Comparison of ENCODE assay signal across 1 cellular context in genomic region chr12:101707131-101707782, GRCh38.
TF ChIP-seq lines count a peak whose summit lies in the region.

No MANE protein-coding gene starts in this region.

TF ChIP-seq in K562, 482 proteins besides CTCF, POLR2A, EP300 and RAD21 (continued from another document):
- TF ChIP-seq, protein P1, sequence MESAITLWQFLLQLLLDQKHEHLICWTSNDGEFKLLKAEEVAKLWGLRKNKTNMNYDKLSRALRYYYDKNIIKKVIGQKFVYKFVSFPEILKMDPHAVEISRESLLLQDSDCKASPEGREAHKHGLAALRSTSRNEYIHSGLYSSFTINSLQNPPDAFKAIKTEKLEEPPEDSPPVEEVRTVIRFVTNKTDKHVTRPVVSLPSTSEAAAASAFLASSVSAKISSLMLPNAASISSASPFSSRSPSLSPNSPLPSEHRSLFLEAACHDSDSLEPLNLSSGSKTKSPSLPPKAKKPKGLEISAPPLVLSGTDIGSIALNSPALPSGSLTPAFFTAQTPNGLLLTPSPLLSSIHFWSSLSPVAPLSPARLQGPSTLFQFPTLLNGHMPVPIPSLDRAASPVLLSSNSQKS (CRISPR knock-in tag; IDR thresholded peaks at IDR 0.05) = no peak
- TF ChIP-seq RBM25 (IDR thresholded peaks at IDR 0.05; ENCODE audit: low read depth, low read length, severe bottlenecking) (no peak), FOXK2 (conservative IDR thresholded peaks at IDR 0.05 in 1 of 2, IDR thresholded peaks at IDR 0.05 in 1 of 2; ENCODE audit: low read depth in 2 of 2) (peak; percentile 80 to 86), ELF1 (tag; IDR thresholded peaks at IDR 0.05) (no peak), HDAC1 (IDR thresholded peaks at IDR 0.05) (peak in 1 of 2 experiments; percentile 69; a peak in 2 of 4 replicates), E2F3 (CRISPR knock-in tag; IDR thresholded peaks at IDR 0.05) (no peak), ZBTB2 (IDR thresholded peaks at IDR 0.05) (peak; percentile 48; the same call in 1 of the 2 replicates), FOXP1 (CRISPR knock-in tag; IDR thresholded peaks at IDR 0.05) (no peak), ARHGAP35 (IDR thresholded peaks at IDR 0.05; ENCODE audit: partially characterized antibody) (no peak), PRPF4 (IDR thresholded peaks at IDR 0.05; ENCODE audit: insufficient read depth, low read depth, low read length, poor library complexity, severe bottlenecking) (no peak), ZMIZ1 (IDR thresholded peaks at IDR 0.05; ENCODE audit: low read depth in 2 of 2, low read length in 2 of 2) (no peak), XRCC3 (IDR thresholded peaks at IDR 0.05) (no peak), CEBPG (CRISPR knock-in tag; IDR thresholded peaks at IDR 0.05) (no peak), CEBPG (tag; conservative IDR thresholded peaks at IDR 0.05 in 1 of 2, IDR thresholded peaks at IDR 0.05 in 1 of 2) (no peak), ZNF507 (tag; conservative IDR thresholded peaks at IDR 0.05) (no peak), SLC30A9 (CRISPR knock-in tag; IDR thresholded peaks at IDR 0.05) (no peak), THRA (IDR thresholded peaks at IDR 0.05) (no peak), SMARCC2 (IDR thresholded peaks at IDR 0.05; ENCODE audit: low read depth) (peak; percentile 47; the same call in 1 of the 2 replicates), PYGO2 (tag; IDR thresholded peaks at IDR 0.05) (no peak), BDP1 (IDR thresholded peaks at IDR 0.05; ENCODE audit: insufficient read depth, insufficient read length) (no peak), BRF1 (IDR thresholded peaks at IDR 0.05; ENCODE audit: borderline replicate concordance, extremely low read depth, insufficient read length) (no peak), ZNF764 (CRISPR knock-in tag; IDR thresholded peaks at IDR 0.05; ENCODE audit: low read depth) (no peak), NR1H2 (CRISPR knock-in tag; IDR thresholded peaks at IDR 0.05) (no peak), SMAD1 (IDR thresholded peaks at IDR 0.05; ENCODE audit: low read depth, low read length, partially characterized antibody) (no peak), SMARCB1 (IDR thresholded peaks at IDR 0.05; ENCODE audit: insufficient read length, low read depth) (no peak), ZNF263 (CRISPR knock-in tag; IDR thresholded peaks at IDR 0.05; ENCODE audit: borderline replicate concordance) (peak; percentile 86; the same call in 1 of the 2 replicates), U2AF1 (optimal IDR thresholded peaks at IDR 0.05; ENCODE audit: low read depth, low read length) (no peak), TAF1 (IDR thresholded peaks at IDR 0.05; ENCODE audit: control insufficient read depth, extremely low read depth, insufficient read depth, low read length, severe bottlenecking) (no peak), CREM (IDR thresholded peaks at IDR 0.05; ENCODE audit: low read depth) (peak; percentile 26; the same call in 1 of the 2 replicates), FOXK1 (CRISPR knock-in tag; IDR thresholded peaks at IDR 0.05; ENCODE audit: borderline replicate concordance) (no peak), ZNF766 (CRISPR knock-in tag; conservative IDR thresholded peaks at IDR 0.05) (no peak), CAMTA2 (CRISPR knock-in tag; conservative IDR thresholded peaks at IDR 0.05) (no peak), ESRRA (IDR thresholded peaks at IDR 0.05; ENCODE audit: borderline replicate concordance, low read depth) (peak; percentile 44; the same call in 1 of the 2 replicates), RBM22 (IDR thresholded peaks at IDR 0.05; ENCODE audit: low read depth, low read length, poor library complexity, severe bottlenecking) (no peak), ZBED1 (IDR thresholded peaks at IDR 0.05) (no peak), PRMT5 (CRISPR knock-in tag; IDR thresholded peaks at IDR 0.05) (no peak), HINFP (tag; conservative IDR thresholded peaks at IDR 0.05; ENCODE audit: low read depth) (no peak), CXXC5 (CRISPR knock-in tag; IDR thresholded peaks at IDR 0.05) (no peak), BRD4 (IDR thresholded peaks at IDR 0.05) (no peak), MTA1 (IDR thresholded peaks at IDR 0.05; ENCODE audit: borderline replicate concordance) (0 out of 2 replicates have a peak, but pooled peaks have one; percentile 52)
- TF ChIP-seq, protein P2, sequence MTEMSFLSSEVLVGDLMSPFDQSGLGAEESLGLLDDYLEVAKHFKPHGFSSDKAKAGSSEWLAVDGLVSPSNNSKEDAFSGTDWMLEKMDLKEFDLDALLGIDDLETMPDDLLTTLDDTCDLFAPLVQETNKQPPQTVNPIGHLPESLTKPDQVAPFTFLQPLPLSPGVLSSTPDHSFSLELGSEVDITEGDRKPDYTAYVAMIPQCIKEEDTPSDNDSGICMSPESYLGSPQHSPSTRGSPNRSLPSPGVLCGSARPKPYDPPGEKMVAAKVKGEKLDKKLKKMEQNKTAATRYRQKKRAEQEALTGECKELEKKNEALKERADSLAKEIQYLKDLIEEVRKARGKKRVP (CRISPR knock-in tag; IDR thresholded peaks at IDR 0.05) = no peak
- TF ChIP-seq, protein P3, sequence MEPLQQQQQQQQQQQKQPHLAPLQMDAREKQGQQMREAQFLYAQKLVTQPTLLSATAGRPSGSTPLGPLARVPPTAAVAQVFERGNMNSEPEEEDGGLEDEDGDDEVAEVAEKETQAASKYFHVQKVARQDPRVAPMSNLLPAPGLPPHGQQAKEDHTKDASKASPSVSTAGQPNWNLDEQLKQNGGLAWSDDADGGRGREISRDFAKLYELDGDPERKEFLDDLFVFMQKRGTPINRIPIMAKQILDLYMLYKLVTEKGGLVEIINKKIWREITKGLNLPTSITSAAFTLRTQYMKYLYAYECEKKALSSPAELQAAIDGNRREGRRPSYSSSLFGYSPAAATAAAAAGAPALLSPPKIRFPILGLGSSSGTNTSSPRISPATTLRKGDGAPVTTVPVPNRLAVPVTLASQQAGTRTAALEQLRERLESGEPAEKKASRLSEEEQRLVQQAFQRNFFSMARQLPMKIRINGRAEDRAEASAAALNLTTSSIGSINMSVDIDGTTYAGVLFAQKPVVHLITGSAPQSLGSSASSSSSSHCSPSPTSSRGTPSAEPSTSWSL (CRISPR knock-in tag; IDR thresholded peaks at IDR 0.05; ENCODE audit: borderline replicate concordance) = no peak
- TF ChIP-seq, protein P4, sequence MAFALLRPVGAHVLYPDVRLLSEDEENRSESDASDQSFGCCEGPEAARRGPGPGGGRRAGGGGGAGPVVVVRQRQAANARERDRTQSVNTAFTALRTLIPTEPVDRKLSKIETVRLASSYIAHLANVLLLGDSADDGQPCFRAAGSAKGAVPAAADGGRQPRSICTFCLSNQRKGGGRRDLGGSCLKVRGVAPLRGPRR (CRISPR knock-in tag; IDR thresholded peaks at IDR 0.05) = no peak
- TF ChIP-seq, protein P5, sequence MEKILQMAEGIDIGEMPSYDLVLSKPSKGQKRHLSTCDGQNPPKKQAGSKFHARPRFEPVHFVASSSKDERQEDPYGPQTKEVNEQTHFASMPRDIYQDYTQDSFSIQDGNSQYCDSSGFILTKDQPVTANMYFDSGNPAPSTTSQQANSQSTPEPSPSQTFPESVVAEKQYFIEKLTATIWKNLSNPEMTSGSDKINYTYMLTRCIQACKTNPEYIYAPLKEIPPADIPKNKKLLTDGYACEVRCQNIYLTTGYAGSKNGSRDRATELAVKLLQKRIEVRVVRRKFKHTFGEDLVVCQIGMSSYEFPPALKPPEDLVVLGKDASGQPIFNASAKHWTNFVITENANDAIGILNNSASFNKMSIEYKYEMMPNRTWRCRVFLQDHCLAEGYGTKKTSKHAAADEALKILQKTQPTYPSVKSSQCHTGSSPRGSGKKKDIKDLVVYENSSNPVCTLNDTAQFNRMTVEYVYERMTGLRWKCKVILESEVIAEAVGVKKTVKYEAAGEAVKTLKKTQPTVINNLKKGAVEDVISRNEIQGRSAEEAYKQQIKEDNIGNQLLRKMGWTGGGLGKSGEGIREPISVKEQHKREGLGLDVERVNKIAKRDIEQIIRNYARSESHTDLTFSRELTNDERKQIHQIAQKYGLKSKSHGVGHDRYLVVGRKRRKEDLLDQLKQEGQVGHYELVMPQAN (IDR thresholded peaks at IDR 0.05; ENCODE audit: borderline replicate concordance) = no peak
- TF ChIP-seq, protein P6, sequence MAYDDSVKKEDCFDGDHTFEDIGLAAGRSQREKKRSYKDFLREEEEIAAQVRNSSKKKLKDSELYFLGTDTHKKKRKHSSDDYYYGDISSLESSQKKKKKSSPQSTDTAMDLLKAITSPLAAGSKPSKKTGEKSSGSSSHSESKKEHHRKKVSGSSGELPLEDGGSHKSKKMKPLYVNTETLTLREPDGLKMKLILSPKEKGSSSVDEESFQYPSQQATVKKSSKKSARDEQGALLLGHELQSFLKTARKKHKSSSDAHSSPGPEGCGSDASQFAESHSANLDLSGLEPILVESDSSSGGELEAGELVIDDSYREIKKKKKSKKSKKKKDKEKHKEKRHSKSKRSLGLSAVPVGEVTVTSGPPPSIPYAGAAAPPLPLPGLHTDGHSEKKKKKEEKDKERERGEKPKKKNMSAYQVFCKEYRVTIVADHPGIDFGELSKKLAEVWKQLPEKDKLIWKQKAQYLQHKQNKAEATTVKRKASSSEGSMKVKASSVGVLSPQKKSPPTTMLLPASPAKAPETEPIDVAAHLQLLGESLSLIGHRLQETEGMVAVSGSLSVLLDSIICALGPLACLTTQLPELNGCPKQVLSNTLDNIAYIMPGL (CRISPR knock-in tag; IDR thresholded peaks at IDR 0.05) = no peak
